ENCODE assay signal across 8 cellular contexts in genomic region chr4:145937990-145938611, GRCh38. TPM values are rescaled to one million over a fixed set of nuclear protein-coding genes. Genes with fewer than 3 reads are reported as not detected.
DNase-seq lines count a peak whose midpoint lies in the region; ATAC-seq and TF ChIP-seq lines count a peak whose summit lies in the region.

No MANE protein-coding gene starts in this region.

- H3K9ac ChIP-seq in BLaER1 (peak overlapping the region; percentile 90), OCI-LY3 (ENCODE audit: low read length) (peak overlapping the region; percentile 97)

- peak; percentile 10 for ATAC-seq in GM21786 (IDR thresholded peaks at IDR 0.05; ENCODE audit: unreplicated experiment)
- no peak for ATAC-seq in gastroesophageal sphincter
- ATAC-seq in aorta (ENCODE audit: low FRiP score): no peak
- no peak for ATAC-seq in GM19395 (IDR thresholded peaks at IDR 0.05; ENCODE audit: unreplicated experiment)

- peak; percentile 29 for DNase-seq in activated effector memory CD4-positive, alpha-beta T cell treated with Interleukin-2 at 50 U/mL for 16 hours
- DNase-seq in osteocyte (ENCODE audit: extremely low spot score, unreplicated experiment) (no peak), aorta (no peak)

- H3K4me3 ChIP-seq in BLaER1: peak overlapping the region; percentile 83
- H3K4me3 ChIP-seq in OCI-LY3 (ENCODE audit: low read length): peak overlapping the region; percentile 87
- peak overlapping the region; percentile 88 to 93 for H3K4me3 ChIP-seq in gastroesophageal sphincter
- peak overlapping the region; percentile 92 to 100 for H3K4me3 ChIP-seq in aorta (ENCODE audit: low read length in 2 of 2)

- WGBS in gastroesophageal sphincter (ENCODE audit: low coverage in 1 of 2), 2 donors: 0% methylated on average over 9 to 13 of the region's 18 CpGs
- WGBS in aorta, 2 donors: 0 to 1% methylated on average over 18 of the region's 18 CpGs

- peak overlapping the region; percentile 96 for H3K27ac Mint-ChIP-seq in osteocyte (ENCODE audit: unreplicated experiment)

- H3K4me3 Mint-ChIP-seq in osteocyte (ENCODE audit: unreplicated experiment): peak overlapping the region; percentile 98

- H3K9me3 Mint-ChIP-seq in osteocyte (ENCODE audit: unreplicated experiment): no peaks in the 10 kb centered on the region

- no peak for TF ChIP-seq CTCF in OCI-LY3 (IDR thresholded peaks at IDR 0.05; ENCODE audit: low read depth, low read length)
- TF ChIP-seq CTCF in gastroesophageal sphincter (IDR thresholded peaks at IDR 0.05): no peak
- no peak for TF ChIP-seq CTCF in osteocyte (IDR thresholded peaks at IDR 0.05)

- H3K27me3 ChIP-seq in BLaER1: no peaks in the 10 kb centered on the region
- H3K27me3 ChIP-seq in OCI-LY3 (ENCODE audit: low read depth, low read length): peaks cover 4% of the 10 kb centered on the region; the same call in 1 of the 2 replicates
- H3K27me3 ChIP-seq in gastroesophageal sphincter: no peaks in the 10 kb centered on the region
- no peaks in the 10 kb centered on the region for H3K27me3 ChIP-seq in aorta (ENCODE audit: control insufficient read depth in 1 of 2, insufficient read depth in 2 of 2, low read length in 1 of 2)

- H4K20me1 ChIP-seq in BLaER1 (no peaks in the 10 kb centered on the region), OCI-LY3 (ENCODE audit: insufficient read depth, low read length) (peaks cover 10% of the 10 kb centered on the region)

- no peaks in the 10 kb centered on the region for H3K9me3 ChIP-seq in BLaER1
- H3K9me3 ChIP-seq in OCI-LY3 (ENCODE audit: insufficient read depth, low read length): no peaks in the 10 kb centered on the region
- no peaks in the 10 kb centered on the region for H3K9me3 ChIP-seq in gastroesophageal sphincter
- no peaks in the 10 kb centered on the region for H3K9me3 ChIP-seq in aorta (ENCODE audit: control insufficient read depth, low read length)

- peaks cover 42% of the 10 kb centered on the region for H3K4me1 Mint-ChIP-seq in osteocyte (ENCODE audit: unreplicated experiment)

- H3K4me2 ChIP-seq in BLaER1 (peak overlapping the region; percentile 74), OCI-LY3 (ENCODE audit: low read length) (peak overlapping the region; percentile 72)

- peak overlapping the region; percentile 71 for H2AFZ ChIP-seq in OCI-LY3 (ENCODE audit: low read depth, low read length)

- H3K27ac ChIP-seq in BLaER1 (peak overlapping the region; percentile 90), OCI-LY3 (ENCODE audit: low read length) (peak overlapping the region; percentile 72), gastroesophageal sphincter (peak overlapping the region; percentile 59 to 97 (median 90)), aorta (ENCODE audit: low read depth in 1 of 2, low read length in 2 of 2) (peak overlapping the region; percentile 96 to 99)

- TF ChIP-seq POLR2A in gastroesophageal sphincter (IDR thresholded peaks at IDR 0.05): no peak

- no peaks in the 10 kb centered on the region for H3K27me3 Mint-ChIP-seq in osteocyte (ENCODE audit: unreplicated experiment)

- peaks cover 50% of the 10 kb centered on the region for H3K79me2 ChIP-seq in OCI-LY3 (ENCODE audit: low read length)

- TF ChIP-seq EP300 in gastroesophageal sphincter (IDR thresholded peaks at IDR 0.05): no peak

- intact Hi-C loops in aorta (cut with DNase I): loop anchor here (1.0 to 10.0 kb wide), 7 partner anchors 51 to 584 kb away; partner anchors contain the start of genes MMAA (in 2 of the 2) and SLC10A7 (in 1 of the 2)

- H3K4me1 ChIP-seq in BLaER1: peaks cover 30% of the 10 kb centered on the region
- H3K4me1 ChIP-seq in OCI-LY3 (ENCODE audit: low read length): peaks cover 36% of the 10 kb centered on the region
- peaks cover 0 to 37% (median 3%) of the 10 kb centered on the region in 3 donors for H3K4me1 ChIP-seq in gastroesophageal sphincter
- peaks cover 1 to 3% of the 10 kb centered on the region in 2 donors for H3K4me1 ChIP-seq in aorta (ENCODE audit: control insufficient read depth in 1 of 2, insufficient read depth in 2 of 2, low read length in 2 of 2)

- H3K36me3 Mint-ChIP-seq in osteocyte (ENCODE audit: unreplicated experiment): no peaks in the 10 kb centered on the region

- no peaks in the 10 kb centered on the region; the same call in 1 of the 2 replicates for H3K36me3 ChIP-seq in BLaER1
- peaks cover under 1% of the 10 kb centered on the region for H3K36me3 ChIP-seq in OCI-LY3 (replicated peaks; ENCODE audit: low read depth, low read length)
- no peaks in the 10 kb centered on the region for H3K36me3 ChIP-seq in gastroesophageal sphincter
- no peaks in the 10 kb centered on the region for H3K36me3 ChIP-seq in aorta (ENCODE audit: control insufficient read depth in 1 of 2, insufficient read depth in 2 of 2, low read length in 1 of 2)

RNA-seq across cellular contexts. Expression of gene ZNF827, which starts 0.5 kb away (rescaled TPM):
- total RNA-seq in gastroesophageal sphincter (10 to 100 TPM in 3 of 4 donors, 1 to 10 TPM in 1; 9.3 to 39.4 (median 20.3) TPM), osteocyte (22.5 and 24.9 TPM in 2 replicates), aorta (10 to 100 TPM; 19.5 to 29.2 TPM)
- 1 to 10 TPM; 2.6 to 5.1 TPM for polyA plus RNA-seq in aorta
